8 cellular contexts compared by ENCODE assay signal in the genomic region with DNA sequence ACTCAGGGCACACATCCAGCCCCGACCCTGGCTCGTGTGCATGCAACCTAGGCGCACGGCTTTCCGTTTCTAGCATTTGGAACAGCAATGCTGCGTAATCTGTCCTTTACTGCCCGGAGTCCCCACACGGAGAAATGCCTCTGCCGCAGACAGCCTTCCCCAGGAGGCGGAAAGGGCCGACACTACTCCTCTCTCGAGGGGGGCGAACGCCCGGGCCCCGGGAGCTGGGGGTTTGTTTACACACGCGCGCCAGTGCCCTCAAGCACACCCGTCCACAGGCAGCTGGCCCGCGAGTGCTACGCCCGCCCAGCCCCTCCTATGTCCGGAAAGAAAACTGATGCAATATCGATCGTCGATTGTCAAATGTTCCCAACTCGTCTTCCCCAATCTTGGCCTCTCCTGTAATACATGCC. TPM values are rescaled to one million over a fixed set of nuclear protein-coding genes. Genes with fewer than 3 reads are reported as not detected.
DNase-seq lines count a peak whose midpoint lies in the region; ATAC-seq, FAIRE-seq and TF ChIP-seq lines count a peak whose summit lies in the region.

No MANE protein-coding gene starts in this region.

- FAIRE-seq in HTR-8/SVneo (lab: Jason Lieb, UNC): no peak

- intact Hi-C loops in left lung (cut with DNase I): no loop called here

- peak overlapping the region; percentile 98 for H3K9ac ChIP-seq in GM23248
- H3K9ac ChIP-seq in Loucy (ENCODE audit: low read depth, low read length, poor library complexity, severe bottlenecking): peak overlapping the region; percentile 97

- no peaks in the 10 kb centered on the region for H3K27me3 ChIP-seq in GM23248 (replicated peaks; ENCODE audit: insufficient read depth)
- H3K27me3 ChIP-seq in Loucy (ENCODE audit: insufficient read depth, low read length, poor library complexity, severe bottlenecking): peaks cover 10% of the 10 kb centered on the region
- H3K27me3 ChIP-seq in left lung: no peaks in the 10 kb centered on the region

- peak overlapping the region; percentile 37 for H3K4me2 ChIP-seq in GM23248 (ENCODE audit: unreplicated experiment)
- peak overlapping the region; percentile 33 for H3K4me2 ChIP-seq in Loucy (ENCODE audit: low read depth, low read length, poor library complexity, severe bottlenecking)

- peaks cover 97% of the 10 kb centered on the region for H3K79me2 ChIP-seq in GM23248 (ENCODE audit: insufficient read depth)
- peaks cover 67% of the 10 kb centered on the region for H3K79me2 ChIP-seq in Loucy (ENCODE audit: insufficient read depth, low read length)

- H3K9me3 Mint-ChIP-seq in chondrocyte (ENCODE audit: low read depth): no peaks in the 10 kb centered on the region

- H3K36me3 Mint-ChIP-seq in chondrocyte (ENCODE audit: low read depth): peaks cover 49% of the 10 kb centered on the region

- H4K20me1 ChIP-seq in GM23248 (ENCODE audit: insufficient read depth): peaks cover 42% of the 10 kb centered on the region
- peaks cover 54% of the 10 kb centered on the region for H4K20me1 ChIP-seq in Loucy (ENCODE audit: insufficient read depth, low read length, poor library complexity, severe bottlenecking)

- TF ChIP-seq CTCF in Loucy (conservative IDR thresholded peaks at IDR 0.05; ENCODE audit: low read length) (no peak), chondrocyte (IDR thresholded peaks at IDR 0.05) (no peak), left lung (IDR thresholded peaks at IDR 0.05) (no peak)

- peak overlapping the region; percentile 100 for H3K4me3 ChIP-seq in GM08714 (ENCODE audit: low read length)
- peak overlapping the region; percentile 99 for H3K4me3 ChIP-seq in GM23248
- peak overlapping the region; percentile 95 for H3K4me3 ChIP-seq in Loucy (ENCODE audit: low read length, poor library complexity, severe bottlenecking)
- peak overlapping the region; percentile 88 for H3K4me3 ChIP-seq in left lung

- H3K4me1 ChIP-seq in GM23248 (ENCODE audit: insufficient read depth): peaks cover 10% of the 10 kb centered on the region
- H3K4me1 ChIP-seq in Loucy (ENCODE audit: insufficient read depth, low read length, poor library complexity, severe bottlenecking): peaks cover 72% of the 10 kb centered on the region
- H3K4me1 ChIP-seq in left lung: peaks cover 33 to 49% of the 10 kb centered on the region in 2 donors

- 1% methylated on average over 24 to 29 of the region's 29 CpGs for WGBS in GM23248 (ENCODE audit: low coverage in 1 of 2, low lambda C conversion rate in 2 of 2, missing lambda C conversion rate in 2 of 2), 2 experiments

- H3F3A ChIP-seq in GM23248 (ENCODE audit: insufficient read depth) (peaks cover 59% of the 10 kb centered on the region), Loucy (ENCODE audit: low read depth) (no peaks in the 10 kb centered on the region)

- H3K4me1 Mint-ChIP-seq in chondrocyte (ENCODE audit: low read depth): peaks cover 45% of the 10 kb centered on the region

- H3K36me3 ChIP-seq in GM23248 (ENCODE audit: low read depth) (peaks cover 44% of the 10 kb centered on the region), Loucy (ENCODE audit: insufficient read depth, low read length) (peaks cover 44% of the 10 kb centered on the region), left lung (peaks cover 11 to 43% of the 10 kb centered on the region in 2 donors)

- no peaks in the 10 kb centered on the region for H3K27me3 Mint-ChIP-seq in chondrocyte (ENCODE audit: low read depth)

- H3K4me3 Mint-ChIP-seq in chondrocyte (ENCODE audit: unreplicated experiment): peak overlapping the region; percentile 96

- H3K9me3 ChIP-seq in GM23248 (ENCODE audit: low read depth): no peaks in the 10 kb centered on the region
- H3K9me3 ChIP-seq in Loucy (ENCODE audit: insufficient read depth, low read depth, low read length): no peaks in the 10 kb centered on the region
- H3K9me3 ChIP-seq in left lung: no peaks in the 10 kb centered on the region

- in situ Hi-C loops in GM23248 (cut with MboI): loop anchor here (25.0 kb wide), 1 partner anchor 566 kb away; no protein-coding TSS in a partner anchor

- H3K9me2 ChIP-seq in GM23248 (ENCODE audit: insufficient read depth) (no peaks in the 10 kb centered on the region), Loucy (replicated peaks; ENCODE audit: low read depth, low read length) (no peaks in the 10 kb centered on the region)

- peak overlapping the region; percentile 96 for H3K27ac ChIP-seq in GM23248
- peak overlapping the region; percentile 98 to 99 for H3K27ac ChIP-seq in left lung

- DNase-seq in GM23248: peak; percentile 83
- peak; percentile 47 for DNase-seq in T-helper 9 cell
- DNase-seq in chondrocyte (ENCODE audit: low spot score): peak; percentile 95
- peak; percentile 81 to 92 for DNase-seq in left lung
- DNase-seq in stimulated activated CD4-positive, alpha-beta T cell treated with anti-CD3 and anti-CD28 coated beads, TNF-alpha, amount 100 ng/mL, for 48 hours (ENCODE audit: low read depth in 3 of 3): peak in 2 of 3 donors; percentile 43 to 44
- no peak for DNase-seq in HTR-8/SVneo (ENCODE audit: insufficient read length, low spot score)

- no peak overlapping the region for H2AFZ ChIP-seq in GM23248
- no peak overlapping the region for H2AFZ ChIP-seq in Loucy (ENCODE audit: low read length)

- peak; percentile 60 for ATAC-seq in left lung

- peak overlapping the region; percentile 99 for H3K27ac Mint-ChIP-seq in chondrocyte (ENCODE audit: unreplicated experiment)

RNA-seq across cellular contexts. Expression of a gene that starts 0.8 kb away (rescaled TPM):
- 1,383 and 1,539 TPM in 2 replicates for total RNA-seq in GM23248 (2014; rRNA removed; shearing (Covaris generic))
- 649 and 683 TPM in 2 replicates for polyA plus RNA-seq in GM23248 (2016; fragmentation: Nextera tagmentation; extraction: Ambion mirVana)
- 580 to 614 TPM (median 596 TPM) in 3 replicates for total RNA-seq in chondrocyte
- total RNA-seq in left lung: 100 to 1,000 TPM; 209 to 270 TPM
